1 cellular context compared by ENCODE assay signal in the genomic region with DNA sequence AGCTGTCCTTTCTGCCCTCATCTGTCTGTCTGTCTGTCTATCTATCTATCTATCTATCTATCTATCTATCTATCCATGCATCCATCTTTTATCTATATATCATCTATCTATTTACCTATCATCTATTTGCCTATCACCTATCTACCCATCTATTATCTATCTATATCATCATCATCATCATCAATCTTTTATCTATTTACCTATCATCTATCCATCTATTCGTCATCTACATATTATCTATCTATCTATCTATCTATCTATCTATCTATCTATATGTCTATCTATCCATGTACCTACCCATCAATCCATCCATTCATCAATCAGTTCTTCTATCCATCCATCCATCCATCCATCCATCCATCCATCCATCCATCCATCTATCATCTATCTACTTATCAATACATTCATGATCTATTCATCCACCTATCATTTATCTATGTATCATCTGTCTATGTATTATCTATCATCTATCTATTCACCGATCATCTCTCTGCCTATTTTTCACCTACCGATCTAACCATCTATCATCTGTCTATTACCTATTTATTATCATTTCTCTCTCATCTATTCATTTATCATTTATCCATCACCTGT.
TF ChIP-seq lines count a peak whose summit lies in the region.

No MANE protein-coding gene starts in this region.

TF ChIP-seq in H1, 55 proteins besides CTCF, POLR2A, EP300 and RAD21:
- TF ChIP-seq CEBPB (IDR thresholded peaks at IDR 0.05; ENCODE audit: low read depth, low read length): no peak
- no peak for TF ChIP-seq FOSL1 (IDR thresholded peaks at IDR 0.05; ENCODE audit: insufficient read depth, low read depth, low read length)
